8 cellular contexts compared by ENCODE assay signal in the genomic region with DNA sequence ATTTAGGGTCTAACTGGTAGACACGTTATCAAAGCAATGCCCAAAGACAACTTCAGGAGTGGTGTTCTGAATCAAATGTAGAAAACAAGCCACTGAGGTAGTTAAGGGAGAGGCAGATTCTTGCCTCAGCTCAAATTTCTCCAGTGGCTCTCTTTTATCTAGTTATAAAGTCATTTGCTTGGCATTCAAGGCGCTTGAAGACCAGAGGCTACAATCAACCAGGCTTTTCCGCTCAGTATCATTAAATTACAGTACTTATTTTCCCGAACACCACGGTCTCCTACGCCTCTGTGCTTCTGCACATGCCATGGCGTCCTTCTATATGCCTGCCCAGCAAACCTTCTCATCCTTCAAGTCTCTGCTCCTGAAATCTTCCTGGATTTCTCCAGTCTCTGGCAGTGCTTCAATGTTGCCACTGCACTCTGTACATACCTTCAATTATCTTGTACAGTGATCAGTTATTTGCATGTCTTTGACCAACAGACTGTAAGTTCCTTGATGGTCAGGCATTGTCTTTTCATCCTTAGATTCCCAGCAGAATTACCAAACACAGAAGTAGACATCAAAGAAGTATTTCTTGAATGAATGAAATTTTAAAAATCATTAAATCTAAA. TPM values are rescaled to one million over a fixed set of nuclear protein-coding genes. Genes with fewer than 3 reads are reported as not detected.
DNase-seq lines count a peak whose midpoint lies in the region; ATAC-seq and TF ChIP-seq lines count a peak whose summit lies in the region.

No MANE protein-coding gene starts in this region.

- no peaks in the 10 kb centered on the region for H3K79me2 ChIP-seq in GM23338 (replicated peaks; ENCODE audit: insufficient read depth)
- H3K79me2 ChIP-seq in mammary epithelial cell (ENCODE audit: insufficient read depth, low read length), result no peaks in the 10 kb centered on the region

- H3K36me3 Mint-ChIP-seq in GM23338 (ENCODE audit: low read depth) (no peaks in the 10 kb centered on the region), mesothelial cell of epicardium (peaks cover 2% of the 10 kb centered on the region)

- H3K27me3 ChIP-seq in GM23338 (ENCODE audit: insufficient read depth) (peaks cover 4% of the 10 kb centered on the region; the same call in 1 of the 2 replicates), mammary epithelial cell (ENCODE audit: insufficient read depth, low read length) (no peaks in the 10 kb centered on the region)

- H3K9me3 Mint-ChIP-seq in GM23338 (no peaks in the 10 kb centered on the region), mesothelial cell of epicardium (no peaks in the 10 kb centered on the region)

- H3K9ac ChIP-seq in mammary epithelial cell (ENCODE audit: insufficient read depth, low read length), result no peak overlapping the region

- H3K27ac ChIP-seq in GM23338 (ENCODE audit: low read depth), result peak overlapping the region; percentile 56; the same call in 1 of the 2 replicates
- H3K27ac ChIP-seq in mammary epithelial cell (ENCODE audit: insufficient read depth, low read depth, low read length), result no peak overlapping the region

- WGBS in mammary epithelial cell (ENCODE audit: low coverage, missing lambda C conversion rate), result 100% methylated on average over 6 of the region's 7 CpGs

- H4K20me1 ChIP-seq in GM23338 (replicated peaks; ENCODE audit: insufficient read depth) (no peaks in the 10 kb centered on the region), mammary epithelial cell (ENCODE audit: insufficient read depth, low read length) (no peaks in the 10 kb centered on the region)

- 0 out of 2 replicates have a peak, but pooled peaks cover 4% of the 10 kb centered on the region for H3F3A ChIP-seq in GM23338 (replicated peaks; ENCODE audit: low read depth)

- H3K9me3 ChIP-seq in mammary epithelial cell (replicated peaks; ENCODE audit: insufficient read depth, low read length), result no peaks in the 10 kb centered on the region

- H3K36me3 ChIP-seq in GM23338 (ENCODE audit: insufficient read depth) (no peaks in the 10 kb centered on the region), mammary epithelial cell (ENCODE audit: insufficient read depth, low read length) (no peaks in the 10 kb centered on the region)

- H3K4me1 ChIP-seq in GM23338 (ENCODE audit: insufficient read depth), result peaks cover 9% of the 10 kb centered on the region
- H3K4me1 ChIP-seq in mammary epithelial cell (ENCODE audit: insufficient read depth, low read length), result peaks cover 16% of the 10 kb centered on the region

- no peaks in the 10 kb centered on the region for H3K9me2 ChIP-seq in GM23338 (ENCODE audit: insufficient read depth)

- H3K4me1 Mint-ChIP-seq in GM23338, result peaks cover 12% of the 10 kb centered on the region; the same call in 2 of the 3 replicates
- peaks cover 54% of the 10 kb centered on the region for H3K4me1 Mint-ChIP-seq in mesothelial cell of epicardium

- dilution Hi-C loops in mammary epithelial cell (cut with HindIII; ENCODE audit: low sequenced_read_pairs), result no loop called here

- no TSS peak for BruUV-seq in mammary epithelial cell (replicated peaks; lab: Mats Ljungman, UMichigan)

- H3K4me2 ChIP-seq in GM23338, result peak overlapping the region; percentile 77
- H3K4me2 ChIP-seq in mammary epithelial cell (ENCODE audit: insufficient read depth, low read depth, low read length), result peak overlapping the region; percentile 95

- ATAC-seq in GM23338, result no peak
- ATAC-seq in HG03342 (IDR thresholded peaks at IDR 0.05; ENCODE audit: unreplicated experiment), result no peak
- no peak for ATAC-seq in HG02571 (IDR thresholded peaks at IDR 0.05; ENCODE audit: unreplicated experiment)

- H3K4me3 Mint-ChIP-seq in GM23338 (peak overlapping the region; percentile 97), mesothelial cell of epicardium (peak overlapping the region; percentile 92)

- intact Hi-C loops in mammary epithelial cell (cut with micrococcal nuclease), result no loop called here

- no peak for TF ChIP-seq CTCF in AG04449 (IDR thresholded peaks at IDR 0.05; ENCODE audit: insufficient read depth, low read length, missing control alignments)
- TF ChIP-seq CTCF in GM23338 (conservative IDR thresholded peaks at IDR 0.05; ENCODE audit: low read depth in 2 of 2), result no peak
- no peak for TF ChIP-seq CTCF in mammary epithelial cell (conservative IDR thresholded peaks at IDR 0.05 in 1 of 2, IDR thresholded peaks at IDR 0.05 in 1 of 2; ENCODE audit: extremely low read depth in 1 of 2, insufficient read depth in 1 of 2, low read depth in 1 of 2, low read length in 2 of 2)
- no peak for TF ChIP-seq CTCF in mesothelial cell of epicardium (IDR thresholded peaks at IDR 0.05; ENCODE audit: unreplicated experiment)

- in situ Hi-C loops in mammary epithelial cell (cut with MboI; ENCODE audit: low sequenced_read_pairs in 2 of 2), result no loop called here

- CTCF ChIA-PET in AG04449 (lab: Yijun Ruan, JAX), result interaction anchor here (0.6 kb wide), 1 partner anchor 298 kb away, joined by 3 read pairs; no protein-coding TSS in a partner anchor
- CTCF ChIA-PET in mammary epithelial cell (lab: Charles Lee; ENCODE audit: low non-redundant PET), result no interaction called here

- DNase-seq in AG04449 (ENCODE audit: low read depth, low spot score) (no peak), GM23338 (ENCODE audit: low spot score) (no peak), mammary epithelial cell (no peak), mesothelial cell of epicardium (ENCODE audit: low spot score in 2 of 2, unreplicated experiment in 2 of 2) (no peak)
- DNase-seq in stimulated activated CD4-positive, alpha-beta T cell treated with anti-CD3 and anti-CD28 coated beads, Interleukin-4, amount 100 ng/mL, for 24 hours, result no peak
- DNase-seq in activated CD8-positive, alpha-beta memory T cell treated with anti-CD3 and anti-CD28 coated beads, Interleukin-2, amount 50 U/mL, for 48 hours, result no peak

- H3K27me3 Mint-ChIP-seq in GM23338 (ENCODE audit: insufficient read depth, low read depth, poor library complexity) (peaks cover 17% of the 10 kb centered on the region), mesothelial cell of epicardium (ENCODE audit: low read depth) (no peaks in the 10 kb centered on the region)

- no peak overlapping the region for H3K27ac Mint-ChIP-seq in GM23338
- H3K27ac Mint-ChIP-seq in mesothelial cell of epicardium, result peak overlapping the region; percentile 99

- POLR2A ChIA-PET in AG04449 (lab: Yijun Ruan, JAX), result no interaction called here

- H2AFZ ChIP-seq in GM23338 (no peak overlapping the region), mammary epithelial cell (ENCODE audit: low read depth, low read length) (peak overlapping the region; percentile 98)

- H3K4me3 ChIP-seq in AG04449 (ENCODE audit: low read depth, low read length) (peak overlapping the region; percentile 65), GM23338 (peak overlapping the region; percentile 72), mammary epithelial cell (replicated peaks in 1 of 3; ENCODE audit: insufficient read depth in 1 of 3, low read depth in 2 of 3, low read length in 3 of 3) (no peak overlapping the region)

TF ChIP-seq in GM23338, 12 proteins besides CTCF, POLR2A, EP300 and RAD21:
- TF ChIP-seq CREB1 (CRISPR knock-in tag; IDR thresholded peaks at IDR 0.05; ENCODE audit: low read depth), result no peak
- no peak for TF ChIP-seq ZNF331 (CRISPR knock-in tag; IDR thresholded peaks at IDR 0.05; ENCODE audit: low read depth)
- TF ChIP-seq EZH2phosphoT487 (IDR thresholded peaks at IDR 0.05; ENCODE audit: unreplicated experiment), result no peak
TF ChIP-seq in GM23338: peak in this region for 0.

RNA-seq across cellular contexts. Expression of gene POGLUT3, which starts 1.4 kb away (rescaled TPM):
- 12.2 and 14.1 TPM in 2 replicates for total RNA-seq in GM23338 (2014; rRNA removed; shearing (Covaris generic))
- polyA plus RNA-seq in GM23338 (2016; fragmentation: Nextera tagmentation; extraction: Ambion mirVana), result 7.6 and 7.7 TPM in 2 replicates
- total RNA-seq in mammary epithelial cell, result 1 to 10 TPM; 1.3 to 4.2 TPM
- polyA plus RNA-seq in mammary epithelial cell, result 2.8 TPM
- polyA minus RNA-seq in mammary epithelial cell, result not detected
- 39.6 to 41.5 TPM (median 40.1 TPM) in 3 replicates for total RNA-seq in mesothelial cell of epicardium

RNA-seq across cellular contexts. Expression of gene C11orf65, which starts 29.4 kb away (rescaled TPM):
- total RNA-seq in GM23338 (2014; rRNA removed; shearing (Covaris generic)), result 0.21 TPM in 1 of 2 replicates, not detected in the other
- polyA plus RNA-seq in GM23338 (2016; fragmentation: Nextera tagmentation; extraction: Ambion mirVana) (0.64 and 1.7 TPM in 2 replicates), mammary epithelial cell (0.20 TPM)
- total RNA-seq in mammary epithelial cell (1 to 10 TPM in 1 of 2 donors, under 1 TPM in 1; 0.67 to 1.1 TPM), mesothelial cell of epicardium (1.00 to 1.6 TPM (median 1.1 TPM) in 3 replicates)
- polyA minus RNA-seq in mammary epithelial cell, result not detected

Comparison
In these comparisons a context has a peak if more than half of its experiments do, and no peak if none do; other contexts are left out.
1. H3K4me3 ChIP-seq: peak in AG04449 (single experiment) and GM23338 (single experiment); none in mammary epithelial cell (0 of 3).